23 cellular contexts compared by ENCODE assay signal in genomic region chr4:43380093-43380492, GRCh38.
"Had no signal": no experiment of that assay in that cellular context is flagged by ENCODE, and none has a peak within 500 bp of the region (broad histone marks: within the 10 kb centered on the region; RNA-seq: fewer than 3 reads in every experiment).

No MANE protein-coding gene starts in this region.

- H2AFZ ChIP-seq: PC-9 had no signal

- ATAC-seq: activated naive CD4-positive, alpha-beta T cell treated with anti-CD3 and anti-CD28 coated beads, Interleukin-2, amount 50 U/mL, for 72 hours; activated naive CD8-positive, alpha-beta T cell treated with anti-CD3 and anti-CD28 coated beads, Interleukin-2, amount 50 U/mL, for 24 hours; activated T-cell treated with anti-CD3 and anti-CD28 coated beads, Interleukin-2, amount 50 U/mL, for 4 hours; body of pancreas had no signal

- H3K27me3 Mint-ChIP-seq: activated B cell treated with CpG ODN at 0.5 μM for 24 hours; activated CD4-positive, alpha-beta memory T cell treated with anti-CD3 and anti-CD28 coated beads for 36 hours; activated CD4-positive, alpha-beta T cell treated with anti-CD3 and anti-CD28 coated beads, Interleukin-2, amount 10 ng/mL, durations not matched to agents 7 days and 5 days; activated naive CD8-positive, alpha-beta T cell treated with anti-CD3 and anti-CD28 coated beads, Interleukin-2, amount 50 U/mL, for 24 hours; central memory CD8-positive, alpha-beta T cell had no signal

- H3K4me3 ChIP-seq: ascending aorta, body of pancreas, PC-9 had no signal

- H3K27ac Mint-ChIP-seq: activated B cell treated with CpG ODN at 0.5 μM for 24 hours; activated CD4-positive, alpha-beta memory T cell treated with anti-CD3 and anti-CD28 coated beads for 36 hours; activated CD4-positive, alpha-beta T cell treated with anti-CD3 and anti-CD28 coated beads, Interleukin-2, amount 10 ng/mL, durations not matched to agents 7 days and 5 days; activated naive CD4-positive, alpha-beta T cell treated with anti-CD3 and anti-CD28 coated beads, Interleukin-2, amount 50 U/mL, for 72 hours; activated naive CD8-positive, alpha-beta T cell treated with anti-CD3 and anti-CD28 coated beads, Interleukin-2, amount 50 U/mL, for 24 hours had no signal

- H3K4me3 Mint-ChIP-seq: activated B cell treated with CpG ODN at 0.5 μM for 24 hours; activated CD4-positive, alpha-beta memory T cell treated with anti-CD3 and anti-CD28 coated beads for 36 hours; activated CD4-positive, alpha-beta T cell treated with anti-CD3 and anti-CD28 coated beads, Interleukin-2, amount 10 ng/mL, durations not matched to agents 7 days and 5 days; activated naive CD8-positive, alpha-beta T cell treated with anti-CD3 and anti-CD28 coated beads, Interleukin-2, amount 50 U/mL, for 24 hours; activated T-cell treated with anti-CD3 and anti-CD28 coated beads, Interleukin-2, amount 50 U/mL, for 4 hours; central memory CD8-positive, alpha-beta T cell had no signal

- H3K36me3 ChIP-seq: ascending aorta had no signal

- H3K27me3 ChIP-seq: ascending aorta, body of pancreas had no signal

- H3K4me2 ChIP-seq: PC-9 had no signal

- H3K36me3 Mint-ChIP-seq: activated CD4-positive, alpha-beta memory T cell treated with anti-CD3 and anti-CD28 coated beads for 36 hours; activated naive CD4-positive, alpha-beta T cell treated with anti-CD3 and anti-CD28 coated beads, Interleukin-2, amount 50 U/mL, for 72 hours had no signal

- H3K4me1 Mint-ChIP-seq: activated B cell treated with CpG ODN at 0.5 μM for 24 hours; activated CD4-positive, alpha-beta T cell treated with anti-CD3 and anti-CD28 coated beads, Interleukin-2, amount 10 ng/mL, durations not matched to agents 7 days and 5 days; activated naive CD8-positive, alpha-beta T cell treated with anti-CD3 and anti-CD28 coated beads, Interleukin-2, amount 50 U/mL, for 24 hours; central memory CD8-positive, alpha-beta T cell had no signal

- H3K27ac ChIP-seq: ascending aorta, body of pancreas, PC-9 had no signal

- H3K9me3 Mint-ChIP-seq: activated B cell treated with CpG ODN at 0.5 μM for 24 hours; activated CD4-positive, alpha-beta T cell treated with anti-CD3 and anti-CD28 coated beads, Interleukin-2, amount 10 ng/mL, durations not matched to agents 7 days and 5 days had no signal

- H3K4me1 ChIP-seq: ascending aorta, body of pancreas had no signal

- DNase-seq: activated B cell treated with CpG ODN at 0.5 μM for 24 hours; activated CD4-positive, alpha-beta memory T cell treated with anti-CD3 and anti-CD28 coated beads for 36 hours; activated CD4-positive, alpha-beta T cell treated with anti-CD3 and anti-CD28 coated beads for 1 hour; activated CD4-positive, alpha-beta T cell treated with anti-CD3 and anti-CD28 coated beads, Interleukin-2, amount 10 ng/mL, durations not matched to agents 7 days and 5 days; activated CD8-positive, alpha-beta memory T cell treated with anti-CD3 and anti-CD28 coated beads for 24 hours; activated effector memory CD4-positive, alpha-beta T cell treated with anti-CD3 and anti-CD28 coated beads, Interleukin-2, amount 50 U/mL, for 16 hours; activated naive CD4-positive, alpha-beta T cell treated with Interleukin-2 at 50 U/mL for 16 hours; activated naive CD8-positive, alpha-beta T cell treated with anti-CD3 and anti-CD28 coated beads, Interleukin-2, amount 50 U/mL, for 24 hours; activated T-cell treated with anti-CD3 and anti-CD28 coated beads, Interleukin-2, amount 50 U/mL, for 4 hours; amniotic stem cell; body of pancreas; KG1; NCI-H1048; NCI-H146; NCI-H187 treated with DMSO at 0.1 percent for 48 hours; NCI-H2081 treated with DMSO at 0.1 percent for 48 hours; NCI-H446; NCI-H524; PC-9; SIG-M5 had no signal

- H3K9me3 ChIP-seq: ascending aorta, body of pancreas had no signal
